1 cellular context compared by ENCODE assay signal in genomic region chr19:52171321-52172169, GRCh38.
TF ChIP-seq lines count a peak whose summit lies in the region.

Gene ZNF836 (minus strand): TSS chr19:52171621. CDS start chr19:52168072, 3,549 bp downstream.

TF ChIP-seq in GM23338, 12 proteins besides CTCF, POLR2A, EP300 and RAD21:
- TF ChIP-seq, protein P1, sequence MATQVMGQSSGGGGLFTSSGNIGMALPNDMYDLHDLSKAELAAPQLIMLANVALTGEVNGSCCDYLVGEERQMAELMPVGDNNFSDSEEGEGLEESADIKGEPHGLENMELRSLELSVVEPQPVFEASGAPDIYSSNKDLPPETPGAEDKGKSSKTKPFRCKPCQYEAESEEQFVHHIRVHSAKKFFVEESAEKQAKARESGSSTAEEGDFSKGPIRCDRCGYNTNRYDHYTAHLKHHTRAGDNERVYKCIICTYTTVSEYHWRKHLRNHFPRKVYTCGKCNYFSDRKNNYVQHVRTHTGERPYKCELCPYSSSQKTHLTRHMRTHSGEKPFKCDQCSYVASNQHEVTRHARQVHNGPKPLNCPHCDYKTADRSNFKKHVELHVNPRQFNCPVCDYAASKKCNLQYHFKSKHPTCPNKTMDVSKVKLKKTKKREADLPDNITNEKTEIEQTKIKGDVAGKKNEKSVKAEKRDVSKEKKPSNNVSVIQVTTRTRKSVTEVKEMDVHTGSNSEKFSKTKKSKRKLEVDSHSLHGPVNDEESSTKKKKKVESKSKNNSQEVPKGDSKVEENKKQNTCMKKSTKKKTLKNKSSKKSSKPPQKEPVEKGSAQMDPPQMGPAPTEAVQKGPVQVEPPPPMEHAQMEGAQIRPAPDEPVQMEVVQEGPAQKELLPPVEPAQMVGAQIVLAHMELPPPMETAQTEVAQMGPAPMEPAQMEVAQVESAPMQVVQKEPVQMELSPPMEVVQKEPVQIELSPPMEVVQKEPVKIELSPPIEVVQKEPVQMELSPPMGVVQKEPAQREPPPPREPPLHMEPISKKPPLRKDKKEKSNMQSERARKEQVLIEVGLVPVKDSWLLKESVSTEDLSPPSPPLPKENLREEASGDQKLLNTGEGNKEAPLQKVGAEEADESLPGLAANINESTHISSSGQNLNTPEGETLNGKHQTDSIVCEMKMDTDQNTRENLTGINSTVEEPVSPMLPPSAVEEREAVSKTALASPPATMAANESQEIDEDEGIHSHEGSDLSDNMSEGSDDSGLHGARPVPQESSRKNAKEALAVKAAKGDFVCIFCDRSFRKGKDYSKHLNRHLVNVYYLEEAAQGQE (IDR thresholded peaks at IDR 0.05; ENCODE audit: unreplicated experiment), result no peak
- no peak for TF ChIP-seq JUNB (IDR thresholded peaks at IDR 0.05; ENCODE audit: unreplicated experiment)
- peak; percentile 78 for TF ChIP-seq POLR2AphosphoS5 (IDR thresholded peaks at IDR 0.05; ENCODE audit: low read depth)
